In genomic region chr7:4894482-4894881, GRCh38 we compare ENCODE assay signal across 3 cellular contexts.
TF ChIP-seq lines count a peak whose summit lies in the region.

No MANE protein-coding gene starts in this region.

TF ChIP-seq in GM23338, 12 proteins besides CTCF, POLR2A, EP300 and RAD21 (continues in another document):
- TF ChIP-seq NANOG (IDR thresholded peaks at IDR 0.05; ENCODE audit: borderline replicate concordance) (no peak), ZNF462 (CRISPR knock-in tag; IDR thresholded peaks at IDR 0.05) (no peak), STAT1 (IDR thresholded peaks at IDR 0.05; ENCODE audit: unreplicated experiment) (no peak), JUNB (IDR thresholded peaks at IDR 0.05; ENCODE audit: unreplicated experiment) (no peak), CREB1 (CRISPR knock-in tag; IDR thresholded peaks at IDR 0.05; ENCODE audit: low read depth) (no peak)

TF ChIP-seq in WTC11, 78 proteins besides CTCF, POLR2A, EP300 and RAD21:
- TF ChIP-seq ZNF121 (CRISPR knock-in tag; IDR thresholded peaks at IDR 0.05) (no peak), CREM (CRISPR knock-in tag; IDR thresholded peaks at IDR 0.05) (no peak), ZNF263 (CRISPR knock-in tag; IDR thresholded peaks at IDR 0.05; ENCODE audit: low read depth) (no peak), RELA (CRISPR knock-in tag; IDR thresholded peaks at IDR 0.05; ENCODE audit: borderline replicate concordance) (no peak), HMGXB4 (CRISPR knock-in tag; IDR thresholded peaks at IDR 0.05) (no peak), TEAD4 (CRISPR knock-in tag; IDR thresholded peaks at IDR 0.05) (no peak), ZNF232 (CRISPR knock-in tag; IDR thresholded peaks at IDR 0.05) (no peak), FOXK1 (CRISPR knock-in tag; IDR thresholded peaks at IDR 0.05) (no peak)
- TF ChIP-seq, protein P1, sequence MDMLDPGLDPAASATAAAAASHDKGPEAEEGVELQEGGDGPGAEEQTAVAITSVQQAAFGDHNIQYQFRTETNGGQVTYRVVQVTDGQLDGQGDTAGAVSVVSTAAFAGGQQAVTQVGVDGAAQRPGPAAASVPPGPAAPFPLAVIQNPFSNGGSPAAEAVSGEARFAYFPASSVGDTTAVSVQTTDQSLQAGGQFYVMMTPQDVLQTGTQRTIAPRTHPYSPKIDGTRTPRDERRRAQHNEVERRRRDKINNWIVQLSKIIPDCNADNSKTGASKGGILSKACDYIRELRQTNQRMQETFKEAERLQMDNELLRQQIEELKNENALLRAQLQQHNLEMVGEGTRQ (CRISPR knock-in tag; IDR thresholded peaks at IDR 0.05) = no peak
- TF ChIP-seq, protein P2, sequence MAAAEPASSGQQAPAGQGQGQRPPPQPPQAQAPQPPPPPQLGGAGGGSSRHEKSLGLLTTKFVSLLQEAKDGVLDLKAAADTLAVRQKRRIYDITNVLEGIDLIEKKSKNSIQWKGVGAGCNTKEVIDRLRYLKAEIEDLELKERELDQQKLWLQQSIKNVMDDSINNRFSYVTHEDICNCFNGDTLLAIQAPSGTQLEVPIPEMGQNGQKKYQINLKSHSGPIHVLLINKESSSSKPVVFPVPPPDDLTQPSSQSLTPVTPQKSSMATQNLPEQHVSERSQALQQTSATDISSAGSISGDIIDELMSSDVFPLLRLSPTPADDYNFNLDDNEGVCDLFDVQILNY (CRISPR knock-in tag; IDR thresholded peaks at IDR 0.05) = no peak

TF ChIP-seq in H1, 55 proteins besides CTCF, POLR2A, EP300 and RAD21:
- TF ChIP-seq POLR2AphosphoS5 (IDR thresholded peaks at IDR 0.05; ENCODE audit: low read depth, low read length) = no peak
- no peak for TF ChIP-seq CHD2 (IDR thresholded peaks at IDR 0.05; ENCODE audit: low read length)
- TF ChIP-seq KDM4A (IDR thresholded peaks at IDR 0.05; ENCODE audit: low read depth, low read length, severe bottlenecking) = no peak
- no peak for TF ChIP-seq TAF1 (IDR thresholded peaks at IDR 0.05; ENCODE audit: low read depth, low read length)
- TF ChIP-seq FOSL1 (IDR thresholded peaks at IDR 0.05; ENCODE audit: insufficient read depth, low read depth, low read length) = no peak
- TF ChIP-seq JUN (IDR thresholded peaks at IDR 0.05; ENCODE audit: low read depth, low read length) = no peak
- no peak for TF ChIP-seq ZNF274 (IDR thresholded peaks at IDR 0.05; ENCODE audit: borderline replicate concordance, extremely low read depth, low read length)
- no peak for TF ChIP-seq SIN3A (conservative IDR thresholded peaks at IDR 0.05 in 1 of 2, IDR thresholded peaks at IDR 0.05 in 1 of 2; ENCODE audit: low read depth in 1 of 2, low read length in 2 of 2)
- no peak for TF ChIP-seq YY1 (IDR thresholded peaks at IDR 0.05; ENCODE audit: low read depth, low read length)
